14 cellular contexts compared by ENCODE assay signal in genomic region chr17:35214631-35215273, GRCh38. TPM values are rescaled to one million over a fixed set of nuclear protein-coding genes. Genes with fewer than 3 reads are reported as not detected.
A peak's percentile ranks its signal among the peaks of the same experiment; 100 is the strongest.
DNase-seq lines count a peak whose midpoint lies in the region.
"Had no signal": no experiment of that assay in that cellular context is flagged by ENCODE, and none has a peak within 500 bp of the region (broad histone marks: within the 10 kb centered on the region; RNA-seq: fewer than 3 reads in every experiment).

No MANE protein-coding gene starts in this region.

- peak in 2 of 3 donors; percentile 12 to 39 for DNase-seq in stimulated activated CD4-positive, alpha-beta T cell treated with anti-CD3 and anti-CD28 coated beads, Interleukin-12 subunit alpha, Interleukin-12 subunit beta, amount 100 ng/mL, for 48 hours (ENCODE audit: low read depth in 2 of 3, low spot score in 1 of 3)
- no peak for DNase-seq in stimulated activated CD4-positive, alpha-beta T cell treated with anti-CD3 and anti-CD28 coated beads, Interleukin-12 subunit alpha, Interleukin-12 subunit beta, amount 100 ng/mL, for 4 hours
- DNase-seq in activated T-helper 1 cell treated with Interleukin-2 at 50 U/mL for 16 hours (ENCODE audit: low read depth): peak; percentile 12
- DNase-seq in HUDEP-2 (lab: John Stamatoyannopoulos, UW; ENCODE audit: unreplicated experiment in 76 of 76): no peak
- DNase-seq in NCI-H748 treated with DMSO at 0.1 percent for 48 hours (lab: John Stamatoyannopoulos, UW): no peak
- DNase-seq in NCI-H1092 treated with DMSO at 0.1 percent for 48 hours (lab: John Stamatoyannopoulos, UW): no peak
- DNase-seq: AML-193, dermis blood vessel endothelial cell, hippocampal formation, SIG-M5 had no signal

- no peaks in the 10 kb centered on the region for H3K9me3 ChIP-seq in mucosa of rectum (ENCODE audit: control insufficient read depth in 2 of 2, low read length in 2 of 2)

- no peaks in the 10 kb centered on the region for H3K27me3 ChIP-seq in mucosa of rectum (ENCODE audit: control insufficient read depth in 2 of 2, insufficient read depth in 2 of 2, low read length in 2 of 2)

- H3K27ac ChIP-seq in mucosa of rectum (ENCODE audit: low read depth in 2 of 2, low read length in 2 of 2): peak overlapping the region; percentile 44 to 66
- peak overlapping the region; percentile 76 for H3K27ac ChIP-seq in urinary bladder (ENCODE audit: low read depth)

- no peak overlapping the region for H3K9ac ChIP-seq in mucosa of rectum (ENCODE audit: low read depth in 1 of 2, low read length in 2 of 2)

- H3K4me3 ChIP-seq in mucosa of rectum (ENCODE audit: low read length in 2 of 2) (no peak overlapping the region), urinary bladder (ENCODE audit: low read depth, low read length) (no peak overlapping the region)

- H3K36me3 ChIP-seq in mucosa of rectum (ENCODE audit: control insufficient read depth in 2 of 2, insufficient read depth in 2 of 2, low read length in 2 of 2): no peaks in the 10 kb centered on the region
- no peaks in the 10 kb centered on the region for H3K36me3 ChIP-seq in urinary bladder (ENCODE audit: insufficient read depth)

- WGBS in urinary bladder: 57% methylated on average over 5 of the region's 5 CpGs

- peaks cover 0 to 3% of the 10 kb centered on the region in 2 donors for H3K4me1 ChIP-seq in mucosa of rectum (ENCODE audit: control insufficient read depth in 2 of 2, insufficient read depth in 2 of 2, low read length in 2 of 2)
- H3K4me1 ChIP-seq in urinary bladder (ENCODE audit: insufficient read depth): no peaks in the 10 kb centered on the region

RNA-seq across cellular contexts. Expression of gene SLC35G3, which starts 20.6 kb away (rescaled TPM):
- not detected for total RNA-seq in urinary bladder
- polyA plus RNA-seq in urinary bladder: not detected
- total RNA-seq: dermis blood vessel endothelial cell, HT1080, myocyte had no signal

RNA-seq across cellular contexts. Expression of gene SLFN5, which starts 28.1 kb away (rescaled TPM):
- 30.3 TPM for total RNA-seq in urinary bladder
- 12.6 TPM for polyA plus RNA-seq in urinary bladder

Comparison
In these comparisons a context has a peak if more than half of its experiments do, and no peak if none do; other contexts are left out.
1. DNase-seq: peak in stimulated activated CD4-positive, alpha-beta T cell treated with anti-CD3 and anti-CD28 coated beads, Interleukin-12 subunit alpha, Interleukin-12 subunit beta, amount 100 ng/mL, for 48 hours (2 of 3) and activated T-helper 1 cell treated with Interleukin-2 at 50 U/mL for 16 hours (single experiment); none in stimulated activated CD4-positive, alpha-beta T cell treated with anti-CD3 and anti-CD28 coated beads, Interleukin-12 subunit alpha, Interleukin-12 subunit beta, amount 100 ng/mL, for 4 hours (single experiment), HUDEP-2 (0 of 76), NCI-H748 treated with DMSO at 0.1 percent for 48 hours (single experiment) and NCI-H1092 treated with DMSO at 0.1 percent for 48 hours (single experiment).